In the genomic region with DNA sequence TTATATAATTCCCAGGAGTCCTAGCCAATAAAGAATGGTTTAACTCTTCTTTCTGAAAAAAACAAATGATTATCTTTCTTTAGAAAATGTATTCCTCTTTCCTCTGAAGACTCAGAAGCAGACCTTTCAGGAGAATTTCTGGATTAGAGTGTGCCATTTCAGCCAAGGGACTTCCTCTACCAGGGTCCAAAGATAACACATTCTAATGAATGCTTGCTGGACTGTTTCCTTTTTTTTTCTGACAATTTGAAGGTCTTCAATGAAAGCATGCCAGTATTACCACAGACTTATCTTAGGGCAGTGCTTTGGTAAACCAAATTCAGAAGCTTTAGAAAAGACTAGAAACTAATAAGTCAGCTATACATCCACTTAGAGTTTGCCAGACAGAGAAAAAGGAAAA, we compare ENCODE assay signal across 21 cellular contexts.
DNase-seq lines count a peak whose midpoint lies in the region; ATAC-seq and TF ChIP-seq lines count a peak whose summit lies in the region.
"Had no signal": no experiment of that assay in that cellular context is flagged by ENCODE, and none has a peak within 500 bp of the region (broad histone marks: within the 10 kb centered on the region; RNA-seq: fewer than 3 reads in every experiment).

No MANE protein-coding gene starts in this region.

- H3K9me3 ChIP-seq in ascending aorta (no peaks in the 10 kb centered on the region), smooth muscle cell (replicated peaks; ENCODE audit: low read depth) (no peaks in the 10 kb centered on the region), sigmoid colon (no peaks in the 10 kb centered on the region)

- no peak for TF ChIP-seq POLR2A in sigmoid colon (IDR thresholded peaks at IDR 0.05)

- H3K27me3 ChIP-seq in ascending aorta (no peaks in the 10 kb centered on the region), smooth muscle cell (ENCODE audit: low read depth) (no peaks in the 10 kb centered on the region), sigmoid colon (no peaks in the 10 kb centered on the region)
- H3K27me3 ChIP-seq: Peyer's patch had no signal

- no peak overlapping the region for H3K9ac ChIP-seq in smooth muscle cell (ENCODE audit: low read depth)

- peaks cover 5% of the 10 kb centered on the region for H3K4me1 Mint-ChIP-seq in activated T-helper 1 cell treated with anti-CD3 and anti-CD28 coated beads, Interleukin-12 subunit alpha, Interleukin-12 subunit beta, Interleukin-2, Interleukin-4 antibody, amounts not matched to agents 30 ng/mL and 10 ng/mL and 1 ng/mL, durations not matched to agents 14 hours and 24 hours and 36 hours (ENCODE audit: low read depth)

- peaks cover 76% of the 10 kb centered on the region for H3K79me2 ChIP-seq in smooth muscle cell (ENCODE audit: low read depth)

- in situ Hi-C loops in KBM-7 (cut with MboI; ENCODE audit: low pct_unique_long_range_greater_than_20kb, low sequenced_read_pairs), result no loop called here

- TF ChIP-seq CTCF in ascending aorta (IDR thresholded peaks at IDR 0.05), result no peak
- no peak for TF ChIP-seq CTCF in smooth muscle cell (IDR thresholded peaks at IDR 0.05; ENCODE audit: borderline replicate concordance, insufficient read depth, poor library complexity, severe bottlenecking)
- no peak for TF ChIP-seq CTCF in sigmoid colon (IDR thresholded peaks at IDR 0.05)

- H3K27ac ChIP-seq in ascending aorta (peak overlapping the region; percentile 1 to 13), smooth muscle cell (ENCODE audit: low read depth) (peak overlapping the region; percentile 37), sigmoid colon (no peak overlapping the region)
- H3K27ac ChIP-seq: Peyer's patch, SK-N-MC had no signal

- no peak for TF ChIP-seq EP300 in sigmoid colon (IDR thresholded peaks at IDR 0.05)

- H3K36me3 ChIP-seq in ascending aorta (no peaks in the 10 kb centered on the region), smooth muscle cell (ENCODE audit: low read depth) (no peaks in the 10 kb centered on the region), sigmoid colon (no peaks in the 10 kb centered on the region)
- H3K36me3 ChIP-seq: Peyer's patch had no signal

- peak; percentile 31 for DNase-seq in KBM-7
- no peak for DNase-seq in ascending aorta (ENCODE audit: low spot score in 2 of 2)
- DNase-seq in left lobe of liver (ENCODE audit: low spot score), result no peak
- no peak for DNase-seq in smooth muscle cell (lab: John Stamatoyannopoulos, UW; ENCODE audit: unreplicated experiment)
- DNase-seq in activated T-helper 1 cell treated with anti-CD3 and anti-CD28 coated beads, Interleukin-12 subunit alpha, Interleukin-12 subunit beta, Interleukin-2, Interleukin-4 antibody, amounts not matched to agents 30 ng/mL and 10 ng/mL and 1 ng/mL, durations not matched to agents 14 hours and 24 hours and 36 hours (ENCODE audit: low spot score), result no peak
- DNase-seq in sigmoid colon, result no peak
- DNase-seq: ACHN; Calu3; CD4-positive, alpha-beta memory T cell; DMS53; Kasumi-1; NCI-H1105; NCI-H1694; NCI-H2227 treated with DMSO at 0.1 percent for 48 hours; NCI-H524 treated with DMSO at 0.1 percent for 48 hours; Peyer's patch had no signal

- H3K9me3 Mint-ChIP-seq in activated T-helper 1 cell treated with anti-CD3 and anti-CD28 coated beads, Interleukin-12 subunit alpha, Interleukin-12 subunit beta, Interleukin-2, Interleukin-4 antibody, amounts not matched to agents 30 ng/mL and 10 ng/mL and 1 ng/mL, durations not matched to agents 14 hours and 24 hours and 36 hours, result peaks cover 22% of the 10 kb centered on the region

- intact Hi-C loops in ascending aorta (cut with DNase I) (no loop called here), sigmoid colon (cut with DNase I) (no loop called here)
- intact Hi-C loops in activated T-helper 1 cell treated with anti-CD3 and anti-CD28 coated beads, Interleukin-12 subunit alpha, Interleukin-12 subunit beta, Interleukin-2, Interleukin-4 antibody, amounts not matched to agents 30 ng/mL and 10 ng/mL and 1 ng/mL, durations not matched to agents 14 hours and 24 hours and 36 hours (cut with micrococcal nuclease), result no loop called here

- H3K27me3 Mint-ChIP-seq in activated T-helper 1 cell treated with anti-CD3 and anti-CD28 coated beads, Interleukin-12 subunit alpha, Interleukin-12 subunit beta, Interleukin-2, Interleukin-4 antibody, amounts not matched to agents 30 ng/mL and 10 ng/mL and 1 ng/mL, durations not matched to agents 14 hours and 24 hours and 36 hours (ENCODE audit: insufficient read depth), result no peaks in the 10 kb centered on the region
- H3K27me3 Mint-ChIP-seq: B cell; CD4-positive, alpha-beta memory T cell had no signal

- peak; percentile 41 for ATAC-seq in left lobe of liver
- no peak for ATAC-seq in GM19023 (IDR thresholded peaks at IDR 0.05; ENCODE audit: unreplicated experiment)
- no peak for ATAC-seq in GM18498 (IDR thresholded peaks at IDR 0.05; ENCODE audit: unreplicated experiment)
- ATAC-seq: Right ventricle myocardium inferior had no signal

- H3K4me3 ChIP-seq in ascending aorta, result no peak overlapping the region
- H3K4me3 ChIP-seq in smooth muscle cell, result no peak overlapping the region
- H3K4me3 ChIP-seq in sigmoid colon, result no peak overlapping the region
- H3K4me3 ChIP-seq: Peyer's patch, SK-N-MC had no signal

- no peak overlapping the region for H3K4me3 Mint-ChIP-seq in activated T-helper 1 cell treated with anti-CD3 and anti-CD28 coated beads, Interleukin-12 subunit alpha, Interleukin-12 subunit beta, Interleukin-2, Interleukin-4 antibody, amounts not matched to agents 30 ng/mL and 10 ng/mL and 1 ng/mL, durations not matched to agents 14 hours and 24 hours and 36 hours
- H3K4me3 Mint-ChIP-seq: B cell; CD4-positive, alpha-beta memory T cell had no signal

- H3F3A ChIP-seq in smooth muscle cell (ENCODE audit: low read depth), result peaks cover 4% of the 10 kb centered on the region

- H3K4me2 ChIP-seq in smooth muscle cell, result no peak overlapping the region

- H3K4me1 ChIP-seq in ascending aorta (peaks cover 0 to 4% of the 10 kb centered on the region in 2 donors), smooth muscle cell (ENCODE audit: low read depth) (no peaks in the 10 kb centered on the region), sigmoid colon (peaks cover 0 to 15% (median 0%) of the 10 kb centered on the region in 4 donors)

- peaks cover 34% of the 10 kb centered on the region for H4K20me1 ChIP-seq in smooth muscle cell (ENCODE audit: low read depth)

- no peak overlapping the region for H2AFZ ChIP-seq in smooth muscle cell (ENCODE audit: low read depth)

- H3K27ac Mint-ChIP-seq in activated T-helper 1 cell treated with anti-CD3 and anti-CD28 coated beads, Interleukin-12 subunit alpha, Interleukin-12 subunit beta, Interleukin-2, Interleukin-4 antibody, amounts not matched to agents 30 ng/mL and 10 ng/mL and 1 ng/mL, durations not matched to agents 14 hours and 24 hours and 36 hours, result no peak overlapping the region
- H3K27ac Mint-ChIP-seq: B cell; CD4-positive, alpha-beta memory T cell had no signal

- peaks cover 21% of the 10 kb centered on the region for H3K36me3 Mint-ChIP-seq in activated T-helper 1 cell treated with anti-CD3 and anti-CD28 coated beads, Interleukin-12 subunit alpha, Interleukin-12 subunit beta, Interleukin-2, Interleukin-4 antibody, amounts not matched to agents 30 ng/mL and 10 ng/mL and 1 ng/mL, durations not matched to agents 14 hours and 24 hours and 36 hours (ENCODE audit: low read depth)

Comparison
In these comparisons a context has a peak if more than half of its experiments do, and no peak if none do; other contexts are left out.
1. H3K27ac ChIP-seq: peak in ascending aorta (2 of 2) and smooth muscle cell (single experiment); none in sigmoid colon (0 of 4).